8 cellular contexts compared by ENCODE assay signal in the genomic region with DNA sequence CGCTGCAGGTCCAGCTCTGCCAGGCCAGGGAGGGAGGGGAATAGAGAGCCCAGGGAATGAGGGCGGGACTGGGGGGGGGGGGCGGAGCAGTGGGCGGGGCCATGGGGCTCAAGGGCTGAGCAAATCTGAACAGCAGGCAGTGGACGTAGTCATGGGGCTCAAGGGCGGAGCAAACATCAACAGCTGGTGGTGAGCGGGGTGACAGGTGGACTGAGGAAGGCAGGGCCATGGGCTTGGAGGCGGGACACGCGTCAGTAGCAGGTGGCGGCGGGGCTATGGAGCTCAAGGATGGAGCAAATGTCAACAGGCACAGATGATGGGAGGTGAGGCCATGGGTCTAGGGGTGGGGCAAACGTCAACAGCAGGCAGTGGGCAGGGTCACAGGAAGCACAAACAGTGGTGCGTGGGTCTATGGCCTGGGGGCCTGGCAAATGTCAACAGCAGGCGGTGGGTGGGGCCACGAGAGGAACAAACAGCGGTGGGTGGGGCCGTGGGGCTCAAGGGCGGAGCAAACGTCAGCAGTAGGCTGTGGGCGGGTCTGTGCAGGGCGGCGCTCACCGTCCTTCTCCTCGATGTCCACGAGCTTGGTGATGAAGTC. TPM values are rescaled to one million over a fixed set of nuclear protein-coding genes. Genes with fewer than 3 reads are reported as not detected.
DNase-seq lines count a peak whose midpoint lies in the region; ATAC-seq and TF ChIP-seq lines count a peak whose summit lies in the region.
"Not testable (repeated sequence)": the region's sequence is repeated elsewhere in the genome, so short reads cannot be mapped to it uniquely, and the experiment has no call there.

No MANE protein-coding gene starts in this region.

- peak; percentile 80 for DNase-seq in NCI-H460 (ENCODE audit: extremely low read depth, low read depth)
- peak; percentile 87 for DNase-seq in activated CD4-positive, alpha-beta T cell treated with anti-CD3 and anti-CD28 coated beads for 48 hours
- peak in 60 of 61 donors; percentile 36 to 88 (median 72) for DNase-seq in caudate nucleus (lab: John Stamatoyannopoulos, UW)
- peak; percentile 58 for DNase-seq in iris pigment epithelial cell (ENCODE audit: low read depth)
- peak; percentile 34 for DNase-seq in smooth muscle cell (lab: John Stamatoyannopoulos, UW; ENCODE audit: unreplicated experiment)

- peak overlapping the region; percentile 44; the same call in 1 of the 2 replicates for H3K27ac ChIP-seq in 22Rv1
- H3K27ac ChIP-seq in caudate nucleus (ENCODE audit: low read depth, low read length), result peak overlapping the region; percentile 93
- H3K27ac ChIP-seq in smooth muscle cell (ENCODE audit: low read depth), result not testable (repeated sequence)

- not testable (repeated sequence) for H3K27me3 ChIP-seq in smooth muscle cell (ENCODE audit: low read depth)

- not testable (repeated sequence) for TF ChIP-seq CTCF in 22Rv1 (IDR thresholded peaks at IDR 0.05); smooth muscle cell (IDR thresholded peaks at IDR 0.05; ENCODE audit: borderline replicate concordance, insufficient read depth, poor library complexity, severe bottlenecking)

- ATAC-seq in GM19023 (IDR thresholded peaks at IDR 0.05; ENCODE audit: unreplicated experiment) (peak; percentile 79), HG03108 (IDR thresholded peaks at IDR 0.05; ENCODE audit: unreplicated experiment) (peak; percentile 60)

- not testable (repeated sequence) for H3K4me1 ChIP-seq in smooth muscle cell (ENCODE audit: low read depth)

- H3K4me3 ChIP-seq in smooth muscle cell, result peak overlapping the region; percentile 31

- not testable (repeated sequence) for H4K20me1 ChIP-seq in smooth muscle cell (ENCODE audit: low read depth)

- H3K9ac ChIP-seq in smooth muscle cell (ENCODE audit: low read depth), result not testable (repeated sequence)

- not testable (repeated sequence) for H3K4me2 ChIP-seq in smooth muscle cell

- not testable (repeated sequence) for H2AFZ ChIP-seq in smooth muscle cell (ENCODE audit: low read depth)

- not testable (repeated sequence) for H3F3A ChIP-seq in smooth muscle cell (ENCODE audit: low read depth)

- not testable (repeated sequence) for H3K79me2 ChIP-seq in smooth muscle cell (ENCODE audit: low read depth)

- H3K9me3 ChIP-seq in smooth muscle cell (replicated peaks; ENCODE audit: low read depth), result not testable (repeated sequence)

- H3K36me3 ChIP-seq in smooth muscle cell (ENCODE audit: low read depth), result not testable (repeated sequence)

- 4% methylated on average over 11 of the region's 26 CpGs for WGBS in smooth muscle cell (ENCODE audit: low lambda C conversion rate)

RNA-seq across cellular contexts. Expression of gene DBNL, which starts 5.4 kb away (rescaled TPM):
- total RNA-seq in NCI-H460 (2014; rRNA removed; shearing (Covaris generic)), result 29.9 and 30.5 TPM in 2 replicates
- 70.3 and 104 TPM in 2 replicates for polyA plus RNA-seq in NCI-H460 (2014; cell fraction: nucleus; rRNA removed)
- total RNA-seq in smooth muscle cell, result 47.8 and 55.1 TPM in 2 replicates
- 94.5 and 98.4 TPM in 2 replicates for polyA plus RNA-seq in smooth muscle cell

RNA-seq across cellular contexts. Expression of gene PGAM2, which starts 26.3 kb away (rescaled TPM):
- total RNA-seq in NCI-H460 (2014; rRNA removed; shearing (Covaris generic)), result not detected in 2 replicates
- 2.7 TPM in 1 of 2 replicates, not detected in the other for polyA plus RNA-seq in NCI-H460 (2014; cell fraction: nucleus; rRNA removed)
- 0.54 TPM in 1 of 2 replicates, not detected in the other for total RNA-seq in smooth muscle cell
- polyA plus RNA-seq in smooth muscle cell, result not detected in 2 replicates

RNA-seq across cellular contexts. Expression of gene SPDYE1, which starts 41.4 kb away (rescaled TPM):
- total RNA-seq in NCI-H460 (2014; rRNA removed; shearing (Covaris generic)), result not detected in 2 replicates
- polyA plus RNA-seq in NCI-H460 (2014; cell fraction: nucleus; rRNA removed), result not detected in 2 replicates
- not detected in 2 replicates for total RNA-seq in smooth muscle cell
- polyA plus RNA-seq in smooth muscle cell, result 0.15 and 0.74 TPM in 2 replicates

RNA-seq across cellular contexts. Expression of gene POLM, which starts 43.3 kb away (rescaled TPM):
- total RNA-seq in NCI-H460 (2014; rRNA removed; shearing (Covaris generic)), result 7.9 and 9.3 TPM in 2 replicates
- polyA plus RNA-seq in NCI-H460 (2014; cell fraction: nucleus; rRNA removed), result 29.7 and 36.5 TPM in 2 replicates
- total RNA-seq in smooth muscle cell, result 4.9 and 5.2 TPM in 2 replicates
- polyA plus RNA-seq in smooth muscle cell, result 9.9 and 10.2 TPM in 2 replicates

Comparison
In these comparisons a context has a peak if more than half of its experiments do, and no peak if none do; other contexts are left out.
1. DNase-seq: peak in every context shown above with its lines; median percentile 87 in activated CD4-positive, alpha-beta T cell treated with anti-CD3 and anti-CD28 coated beads for 48 hours; 80 in NCI-H460; 72 in caudate nucleus; 58 in iris pigment epithelial cell; 34 in smooth muscle cell.